14 cellular contexts compared by ENCODE assay signal in genomic region chr9:221989-222776, GRCh38. TPM values are rescaled to one million over a fixed set of nuclear protein-coding genes. Genes with fewer than 3 reads are reported as not detected.
DNase-seq lines count a peak whose midpoint lies in the region; ATAC-seq, FAIRE-seq and TF ChIP-seq lines count a peak whose summit lies in the region.
"Had no signal": no experiment of that assay in that cellular context is flagged by ENCODE, and none has a peak within 500 bp of the region (broad histone marks: within the 10 kb centered on the region; RNA-seq: fewer than 3 reads in every experiment).

No MANE protein-coding gene starts in this region.

- H3K27ac ChIP-seq in left lung (peak overlapping the region; percentile 35 to 79), PC-3 (ENCODE audit: low read length) (no peak overlapping the region)
- H3K27ac ChIP-seq: VCaP had no signal

- H3K79me2 ChIP-seq in PC-3 (ENCODE audit: low read length) = no peaks in the 10 kb centered on the region

- TF ChIP-seq CTCF in left lung (IDR thresholded peaks at IDR 0.05) (no peak), PC-3 (conservative IDR thresholded peaks at IDR 0.05; ENCODE audit: low read depth, low read length) (no peak)

- no peaks in the 10 kb centered on the region for H4K20me1 ChIP-seq in PC-3 (ENCODE audit: low read length)

- peak; percentile 55 for FAIRE-seq in GM12891 (lab: Jason Lieb, UNC)

- no peaks in the 10 kb centered on the region for H3K27me3 ChIP-seq in left lung
- H3K27me3 ChIP-seq in PC-3 (ENCODE audit: low read length) = no peaks in the 10 kb centered on the region
- H3K27me3 ChIP-seq: esophagus squamous epithelium had no signal

- peaks cover 0 to 3% of the 10 kb centered on the region in 2 donors for H3K27me3 Mint-ChIP-seq in T-cell

- H3K9ac ChIP-seq in PC-3 (ENCODE audit: low read length) = no peak overlapping the region

- peaks cover 16 to 34% (median 19%) of the 10 kb centered on the region in 3 donors for H3K4me1 Mint-ChIP-seq in T-cell

- H3K36me3 ChIP-seq in left lung (no peaks in the 10 kb centered on the region), PC-3 (ENCODE audit: low read depth, low read length) (no peaks in the 10 kb centered on the region)
- H3K36me3 ChIP-seq: esophagus squamous epithelium had no signal

- no TSS peak for BruUV-seq in PC-3 (replicated peaks; lab: Mats Ljungman, UMichigan)

- intact Hi-C loops in left lung (cut with DNase I) = no loop called here
- intact Hi-C loops in PC-3 (cut with micrococcal nuclease) = no loop called here

- POLR2A ChIA-PET in T-cell (lab: Charles Lee) = no interaction called here
- POLR2A ChIA-PET in PC-3 (lab: Charles Lee; ENCODE audit: unreplicated experiment) = no interaction called here

- peak overlapping the region; percentile 41 to 52 for H3K27ac Mint-ChIP-seq in T-cell

- TF ChIP-seq POLR2A in GM12891 (IDR thresholded peaks at IDR 0.05; ENCODE audit: low read depth, low read length) = no peak

- CTCF ChIA-PET in T-cell (lab: Charles Lee) = no interaction called here
- CTCF ChIA-PET in PC-3 (lab: Charles Lee) = interaction anchor here (0.6 kb wide), 1 partner anchor 19 kb away, joined by 4 read pairs; no protein-coding TSS in a partner anchor

- DNase-seq in AML-193 (lab: John Stamatoyannopoulos, UW) = peak; percentile 48 to 59
- DNase-seq in GM12891 (ENCODE audit: insufficient read length, low spot score) = no peak
- no peak for DNase-seq in T-cell
- DNase-seq in left lung = peak in 1 of 2 donors; percentile 41
- DNase-seq in NAMALWA (ENCODE audit: low spot score) = no peak
- DNase-seq in NCI-H446 (lab: John Stamatoyannopoulos, UW) = no peak
- DNase-seq in PC-3 = no peak
- DNase-seq: activated effector memory CD4-positive, alpha-beta T cell treated with anti-CD3 and anti-CD28 coated beads, Interleukin-2, amount 50 U/mL, for 16 hours; esophagus squamous epithelium; GOT3; NCI-H2107 had no signal

- H3K9me3 ChIP-seq in left lung (no peaks in the 10 kb centered on the region), PC-3 (ENCODE audit: low read length) (no peaks in the 10 kb centered on the region)
- H3K9me3 ChIP-seq: esophagus squamous epithelium had no signal

- peak in 1 of 4 experiments; percentile 19 for ATAC-seq in T-cell (replicated peaks in 1 of 4)
- ATAC-seq in left lung = peak; percentile 53
- no peak for ATAC-seq in HG03565 (IDR thresholded peaks at IDR 0.05; ENCODE audit: unreplicated experiment)
- no peak for ATAC-seq in PC-3

- no peaks in the 10 kb centered on the region for H3F3A ChIP-seq in PC-3 (ENCODE audit: low read length, unreplicated experiment)

- peak overlapping the region in 2 of 3 donors; percentile 2 to 4 for H3K4me3 Mint-ChIP-seq in T-cell

- H3K4me2 ChIP-seq in PC-3 (ENCODE audit: low read length) = no peak overlapping the region

- H3K9me2 ChIP-seq in PC-3 (replicated peaks; ENCODE audit: low read length) = no peaks in the 10 kb centered on the region

- no peak overlapping the region for H3K4me3 ChIP-seq in left lung
- H3K4me3 ChIP-seq in PC-3 (ENCODE audit: low read length) = no peak overlapping the region
- H3K4me3 ChIP-seq: esophagus squamous epithelium, skin epidermis had no signal

- no peaks in the 10 kb centered on the region for H3K36me3 Mint-ChIP-seq in T-cell

- H3K4me1 ChIP-seq in left lung (peaks cover 0 to 92% of the 10 kb centered on the region in 2 donors), PC-3 (ENCODE audit: insufficient read depth, low read length) (peaks cover 21% of the 10 kb centered on the region)

- no peaks in the 10 kb centered on the region for H3K9me3 Mint-ChIP-seq in T-cell

- H2AFZ ChIP-seq in PC-3 (ENCODE audit: low read length) = no peak overlapping the region

TF ChIP-seq in GM12891, 5 proteins besides CTCF, POLR2A, EP300 and RAD21:
- TF ChIP-seq PAX5 (IDR thresholded peaks at IDR 0.05; ENCODE audit: insufficient read depth, low read length, severe bottlenecking) (no peak), TAF1 (IDR thresholded peaks at IDR 0.05; ENCODE audit: low read depth, low read length) (no peak), POU2F2 (IDR thresholded peaks at IDR 0.05; ENCODE audit: low read depth, low read length) (no peak), SPI1 (IDR thresholded peaks at IDR 0.05; ENCODE audit: low read depth, low read length) (no peak), POLR2AphosphoS5 (IDR thresholded peaks at IDR 0.05; ENCODE audit: low read depth, low read length) (no peak)

RNA-seq across cellular contexts. Expression of gene DOCK8, which starts 7.5 kb away (rescaled TPM):
- 40.0 TPM for polyA plus RNA-seq in GM12891 (2012; ENCODE audit: low read depth, missing spikeins)
- total RNA-seq in T-cell = 100 to 1,000 TPM; 173 to 231 (median 208) TPM
- total RNA-seq in left lung = 10 to 100 TPM; 40.6 to 95.9 TPM
- total RNA-seq in PC-3 (2014; rRNA removed) = 1.5 and 1.9 TPM in 2 replicates

RNA-seq across cellular contexts. Expression of gene ZNG1A, which starts 43.3 kb away (rescaled TPM):
- polyA plus RNA-seq in GM12891 (2012; ENCODE audit: low read depth, missing spikeins) = 48.1 TPM
- total RNA-seq in T-cell (10 to 100 TPM; 21.2 to 31.2 (median 22.3) TPM), left lung (10 to 100 TPM; 20.3 to 32.2 TPM), PC-3 (2014; rRNA removed) (63.0 and 69.1 TPM in 2 replicates)

Comparison
In these comparisons a context has a peak if more than half of its experiments do, and no peak if none do; other contexts are left out.
1. DNase-seq: peak in AML-193 (2 of 2); none in GM12891 (single experiment), T-cell (0 of 34), NAMALWA (single experiment), NCI-H446 (0 of 2) and PC-3 (single experiment).
2. RNA of gene DOCK8, which starts 7.5 kb away (total RNA-seq): 173 to 231 TPM in T-cell and 40.6 to 95.9 TPM in left lung; 1.5 to 1.9 TPM in PC-3; every median in the first group is over 10 times any median in the second.